In genomic region chr7:17497549-17498193, GRCh38 we compare ENCODE assay signal across 1 cellular context.
TF ChIP-seq lines count a peak whose summit lies in the region.

No MANE protein-coding gene starts in this region.

TF ChIP-seq in GM12878, 131 proteins besides CTCF, POLR2A, EP300 and RAD21:
- TF ChIP-seq MTA2 (IDR thresholded peaks at IDR 0.05; ENCODE audit: low read depth) (no peak), ZNF384 (IDR thresholded peaks at IDR 0.05; ENCODE audit: borderline replicate concordance, low read depth, low read length) (peak; percentile 15; the same call in 1 of the 2 replicates)
